Comparison of ENCODE assay signal across 6 cellular contexts in the genomic region with DNA sequence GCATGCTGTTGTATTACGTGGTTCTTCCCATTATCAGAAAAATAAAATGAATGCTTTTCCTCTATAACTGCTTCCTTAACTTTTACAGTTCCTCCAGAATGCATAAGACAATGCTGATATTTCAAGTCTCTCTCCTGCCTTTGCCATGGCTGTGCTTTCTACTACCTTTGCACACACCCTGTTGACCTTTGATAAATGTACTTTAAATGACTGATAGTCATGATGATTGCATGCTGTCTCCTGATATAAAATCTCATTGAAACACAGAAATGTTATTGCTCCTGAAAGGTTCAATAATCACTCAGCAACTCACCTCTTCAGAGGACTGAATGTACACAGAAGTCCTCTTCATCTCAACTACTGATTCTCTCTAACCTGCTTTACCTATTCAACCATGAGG. TPM values are rescaled to one million over a fixed set of nuclear protein-coding genes. Genes with fewer than 3 reads are reported as not detected.
"Had no signal": no experiment of that assay in that cellular context is flagged by ENCODE, and none has a peak within 500 bp of the region (broad histone marks: within the 10 kb centered on the region; RNA-seq: fewer than 3 reads in every experiment).

A gene with protein sequence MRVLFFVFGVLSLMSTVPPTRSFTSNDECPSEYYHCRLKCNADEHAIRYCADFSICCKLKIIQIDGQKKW (plus strand): TSS at position 395 of the 400 bp plus-strand sequence. CDS start 0 bp downstream, at position 395.

RNA-seq across cellular contexts. Expression of the gene that starts here (rescaled TPM):
- total RNA-seq: HepG2, HT-29, HT1080, IMR-90, K562 had no signal
- polyA plus RNA-seq: HepG2, IgD-negative memory B cell, IMR-90, K562 had no signal
